ENCODE assay signal across 3 cellular contexts in the genomic region with DNA sequence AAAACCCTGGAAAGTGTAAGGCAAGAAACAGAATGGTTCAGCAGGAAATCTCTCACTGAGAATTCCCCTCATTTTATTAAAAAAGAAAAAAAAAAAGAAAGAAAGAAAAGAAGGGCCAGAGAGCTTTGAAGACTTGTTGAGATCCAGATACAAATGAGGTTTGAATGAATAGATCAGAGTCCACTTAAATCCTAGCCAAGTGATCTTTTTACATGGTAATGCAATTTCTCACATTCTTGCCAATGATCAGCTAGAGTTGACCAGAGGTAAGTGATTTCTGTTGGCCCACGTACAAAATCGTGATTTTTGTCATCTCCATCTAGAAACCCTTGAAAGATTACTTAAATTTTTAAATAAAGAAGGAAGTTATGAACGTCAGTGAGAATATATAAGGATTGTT.
"Had no signal": no experiment of that assay in that cellular context is flagged by ENCODE, and none has a peak within 500 bp of the region (broad histone marks: within the 10 kb centered on the region; RNA-seq: fewer than 3 reads in every experiment).

No MANE protein-coding gene starts in this region.

- DNase-seq: GDM1, GF-D8 had no signal

- H3K4me3 ChIP-seq: GM12878 had no signal

- ATAC-seq: GM12878 had no signal
